In genomic region chr2:65390134-65390533, GRCh38 we compare ENCODE assay signal across 9 cellular contexts. TPM values are rescaled to one million over a fixed set of nuclear protein-coding genes. Genes with fewer than 3 reads are reported as not detected.
DNase-seq lines count a peak whose midpoint lies in the region; ATAC-seq, FAIRE-seq and TF ChIP-seq lines count a peak whose summit lies in the region.
"Had no signal": no experiment of that assay in that cellular context is flagged by ENCODE, and none has a peak within 500 bp of the region (broad histone marks: within the 10 kb centered on the region; RNA-seq: fewer than 3 reads in every experiment).

No MANE protein-coding gene starts in this region.

- H3K4me3 ChIP-seq in GM12865 (ENCODE audit: low read depth, low read length) (no peak overlapping the region), mammary epithelial cell (replicated peaks in 1 of 3; ENCODE audit: insufficient read depth in 1 of 3, low read depth in 2 of 3, low read length in 3 of 3) (peak overlapping the region in 2 of 3 experiments; percentile 2 to 4)

- ATAC-seq in GM19397 (IDR thresholded peaks at IDR 0.05; ENCODE audit: unreplicated experiment) (peak; percentile 68), HG03135 (IDR thresholded peaks at IDR 0.05; ENCODE audit: unreplicated experiment) (peak; percentile 64)

- peak overlapping the region; percentile 93 for H3K27ac ChIP-seq in mammary epithelial cell (ENCODE audit: insufficient read depth, low read depth, low read length)

- no peaks in the 10 kb centered on the region for H3K36me3 ChIP-seq in mammary epithelial cell (ENCODE audit: insufficient read depth, low read length)

- H4K20me1 ChIP-seq in mammary epithelial cell (ENCODE audit: insufficient read depth, low read length), result no peaks in the 10 kb centered on the region

- intact Hi-C loops in mammary epithelial cell (cut with micrococcal nuclease), result no loop called here

- H3K4me2 ChIP-seq in mammary epithelial cell (ENCODE audit: insufficient read depth, low read depth, low read length), result peak overlapping the region; percentile 84

- CTCF ChIA-PET in mammary epithelial cell (lab: Charles Lee; ENCODE audit: low non-redundant PET), result no interaction called here

- peaks cover 84% of the 10 kb centered on the region for H3K79me2 ChIP-seq in mammary epithelial cell (ENCODE audit: insufficient read depth, low read length)

- H3K9me3 ChIP-seq in mammary epithelial cell (replicated peaks; ENCODE audit: insufficient read depth, low read length), result no peaks in the 10 kb centered on the region

- BruUV-seq in mammary epithelial cell (replicated peaks; lab: Mats Ljungman, UMichigan), result no TSS peak

- in situ Hi-C loops in mammary epithelial cell (cut with MboI; ENCODE audit: low sequenced_read_pairs in 2 of 2), result no loop called here

- H3K27me3 ChIP-seq in mammary epithelial cell (ENCODE audit: insufficient read depth, low read length), result no peaks in the 10 kb centered on the region

- H3K4me1 ChIP-seq in mammary epithelial cell (ENCODE audit: insufficient read depth, low read length), result peaks cover 66% of the 10 kb centered on the region

- DNase-seq in GM12865 (ENCODE audit: low read depth) (peak; percentile 91), mammary epithelial cell (peak; percentile 57), midbrain (lab: John Stamatoyannopoulos, UW) (no peak), AG20443 (ENCODE audit: low spot score) (no peak), HTR-8/SVneo (ENCODE audit: insufficient read length, low spot score) (no peak)
- no peak for DNase-seq in NK-92 treated with Interleukin-12 subunit alpha and Interleukin-12 subunit beta, amount 100 ng/mL, for 24 hours (lab: John Stamatoyannopoulos, UW)
- DNase-seq: cortex of kidney had no signal

- peak overlapping the region; percentile 45 for H3K9ac ChIP-seq in mammary epithelial cell (ENCODE audit: insufficient read depth, low read length)

- dilution Hi-C loops in mammary epithelial cell (cut with HindIII; ENCODE audit: low sequenced_read_pairs), result no loop called here

- FAIRE-seq in HTR-8/SVneo (lab: Jason Lieb, UNC), result no peak

- no peak for TF ChIP-seq CTCF in GM12865 (IDR thresholded peaks at IDR 0.05; ENCODE audit: insufficient read depth, low read depth, low read length, missing control alignments)
- TF ChIP-seq CTCF in mammary epithelial cell (conservative IDR thresholded peaks at IDR 0.05 in 1 of 2, IDR thresholded peaks at IDR 0.05 in 1 of 2; ENCODE audit: extremely low read depth in 1 of 2, insufficient read depth in 1 of 2, low read depth in 1 of 2, low read length in 2 of 2), result no peak

- peak overlapping the region; percentile 58 for H2AFZ ChIP-seq in mammary epithelial cell (ENCODE audit: low read depth, low read length)

- WGBS in mammary epithelial cell (ENCODE audit: low coverage, missing lambda C conversion rate), result 18% methylated on average over 6 of the region's 6 CpGs

RNA-seq across cellular contexts. Expression of gene SPRED2, which starts 42.3 kb away (rescaled TPM):
- 10 to 100 TPM; 14.7 to 60.6 TPM for total RNA-seq in mammary epithelial cell
- polyA plus RNA-seq in mammary epithelial cell, result 40.5 TPM
- polyA minus RNA-seq in mammary epithelial cell, result 89.9 TPM

Comparison
In these comparisons a context has a peak if more than half of its experiments do, and no peak if none do; other contexts are left out.
1. DNase-seq: peak in GM12865 (single experiment) and mammary epithelial cell (single experiment); none in midbrain (single experiment), NK-92 treated with Interleukin-12 subunit alpha and Interleukin-12 subunit beta, amount 100 ng/mL, for 24 hours (single experiment), AG20443 (single experiment) and HTR-8/SVneo (single experiment).